In the genomic region with DNA sequence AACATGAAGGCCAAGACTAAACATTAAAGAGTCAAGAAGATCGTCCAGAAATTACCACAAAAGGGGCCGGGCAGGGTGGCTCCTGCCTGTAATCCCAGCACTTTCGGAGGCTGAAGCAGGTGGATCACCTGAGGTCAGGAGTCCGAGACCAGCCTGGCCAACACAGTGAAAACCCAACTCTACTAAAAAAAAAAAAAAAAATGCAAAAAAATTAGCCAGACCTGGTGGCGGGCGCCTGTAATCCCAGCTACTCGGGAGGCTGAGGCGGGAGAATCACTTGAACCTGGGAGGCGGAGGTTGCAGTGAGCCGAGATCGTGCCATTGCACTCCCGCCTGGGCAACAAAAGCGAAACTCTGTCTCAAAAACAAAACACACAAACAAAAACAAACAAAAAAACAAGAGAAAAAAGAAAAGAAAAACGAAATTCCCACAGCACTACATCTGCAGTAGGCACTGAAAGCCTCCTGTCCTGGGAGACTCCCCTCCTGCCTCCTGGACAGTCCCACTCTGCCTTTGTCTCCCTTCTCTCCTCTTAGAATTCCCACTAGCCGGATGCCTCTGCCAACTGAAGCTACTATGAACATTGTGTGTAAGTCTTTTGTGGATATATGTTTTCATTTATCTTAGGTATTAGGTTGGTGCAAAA, we compare ENCODE assay signal across 24 cellular contexts. TPM values are rescaled to one million over a fixed set of nuclear protein-coding genes. Genes with fewer than 3 reads are reported as not detected.
"Had no signal": no experiment of that assay in that cellular context is flagged by ENCODE, and none has a peak within 500 bp of the region (broad histone marks: within the 10 kb centered on the region; RNA-seq: fewer than 3 reads in every experiment).

No MANE protein-coding gene starts in this region.

- H3K27ac Mint-ChIP-seq: activated CD8-positive, alpha-beta T cell treated with anti-CD3 and anti-CD28 coated beads, Interleukin-2, amount 10 ng/mL, durations not matched to agents 7 days and 5 days; activated naive CD8-positive, alpha-beta T cell treated with anti-CD3 and anti-CD28 coated beads for 36 hours; activated T-helper 17 cell treated with anti-CD3 and anti-CD28 coated beads, Interleukin-2, amount 50 U/mL, for 72 hours; memory B cell; stimulated activated memory B cell treated with anti-CD40 and anti-IgM and Interleukin-4, amounts not matched to agents 10 μg/mL and 1 μg/mL and 100 μg/mL, for 72 hours had no signal

- H3K4me1 ChIP-seq: gastrocnemius medialis, testis had no signal

- H3K36me3 ChIP-seq: gastrocnemius medialis, right lobe of liver, upper lobe of left lung had no signal

- H3K9me3 Mint-ChIP-seq: activated naive CD8-positive, alpha-beta T cell treated with anti-CD3 and anti-CD28 coated beads for 36 hours; activated T-helper 17 cell treated with anti-CD3 and anti-CD28 coated beads, Interleukin-2, amount 50 U/mL, for 72 hours; memory B cell had no signal

- ATAC-seq: activated CD8-positive, alpha-beta T cell treated with anti-CD3 and anti-CD28 coated beads, Interleukin-2, amount 10 ng/mL, durations not matched to agents 7 days and 5 days; gastrocnemius medialis; left cardiac atrium; right lobe of liver; stimulated activated memory B cell treated with anti-CD40 and anti-IgM and Interleukin-4, amounts not matched to agents 10 μg/mL and 1 μg/mL and 100 μg/mL, for 72 hours had no signal

- H3K4me3 ChIP-seq: gastrocnemius medialis, right lobe of liver, skin epidermis, testis, upper lobe of left lung had no signal

- H3K4me3 Mint-ChIP-seq: activated CD8-positive, alpha-beta T cell treated with anti-CD3 and anti-CD28 coated beads, Interleukin-2, amount 10 ng/mL, durations not matched to agents 7 days and 5 days; activated naive CD8-positive, alpha-beta T cell treated with anti-CD3 and anti-CD28 coated beads for 36 hours; activated T-helper 17 cell treated with anti-CD3 and anti-CD28 coated beads, Interleukin-2, amount 50 U/mL, for 72 hours; memory B cell; stimulated activated memory B cell treated with anti-CD40 and anti-IgM and Interleukin-4, amounts not matched to agents 10 μg/mL and 1 μg/mL and 100 μg/mL, for 72 hours had no signal

- H3K9me3 ChIP-seq: gastrocnemius medialis, right lobe of liver, testis, upper lobe of left lung had no signal

- H3K27ac ChIP-seq: gastrocnemius medialis, right lobe of liver, testis, upper lobe of left lung had no signal

- DNase-seq: activated CD4-positive, alpha-beta T cell treated with anti-CD3 and anti-CD28 coated beads for 1 hour; activated CD4-positive, alpha-beta T cell treated with anti-CD3 and anti-CD28 coated beads, Interleukin-2, amount 50 U/mL, for 1 hour; activated CD8-positive, alpha-beta T cell treated with anti-CD3 and anti-CD28 coated beads, Interleukin-2, amount 10 ng/mL, durations not matched to agents 7 days and 5 days; activated naive CD4-positive, alpha-beta T cell; activated T-cell treated with anti-CD3 and anti-CD28 coated beads, Interleukin-2, amount 50 U/mL, for 1 hour; central memory CD4-positive, alpha-beta T cell; dermis blood vessel endothelial cell; effector memory CD4-positive, alpha-beta T cell; gastrocnemius medialis; hypothalamus; left cardiac atrium; nucleus accumbens; right lobe of liver; stimulated activated CD4-positive, alpha-beta T cell treated with anti-CD3 and anti-CD28 coated beads, Interleukin-1b, Interleukin-23, amount 100 ng/mL, for 48 hours; testis; upper lobe of left lung had no signal

- H3K36me3 Mint-ChIP-seq: activated naive CD8-positive, alpha-beta T cell treated with anti-CD3 and anti-CD28 coated beads for 36 hours; memory B cell; stimulated activated memory B cell treated with anti-CD40 and anti-IgM and Interleukin-4, amounts not matched to agents 10 μg/mL and 1 μg/mL and 100 μg/mL, for 72 hours had no signal

- H3K27me3 ChIP-seq: right lobe of liver, testis, upper lobe of left lung had no signal

RNA-seq across cellular contexts. Expression of gene RIPK4, which starts 17.7 kb away (rescaled TPM):
- total RNA-seq: activated CD8-positive, alpha-beta T cell treated with anti-CD3 and anti-CD28 coated beads, Interleukin-2, amount 10 ng/mL, durations not matched to agents 7 days and 5 days; myocyte; T-helper 2 cell treated with Interferon-gamma antibody and Interleukin-4, amounts not matched to agents 100 ng/mL and 5 ng/mL, for 36 hours had no signal
- polyA plus RNA-seq: neural cell had no signal
